Comparison of ENCODE assay signal across 19 cellular contexts in genomic region chr1:197970771-197971170, GRCh38. TPM values are rescaled to one million over a fixed set of nuclear protein-coding genes. Genes with fewer than 3 reads are reported as not detected.
A peak's percentile ranks its signal among the peaks of the same experiment; 100 is the strongest.
DNase-seq lines count a peak whose midpoint lies in the region; ATAC-seq, FAIRE-seq and TF ChIP-seq lines count a peak whose summit lies in the region.
"Had no signal": no experiment of that assay in that cellular context is flagged by ENCODE, and none has a peak within 500 bp of the region (broad histone marks: within the 10 kb centered on the region; RNA-seq: fewer than 3 reads in every experiment).

No MANE protein-coding gene starts in this region.

- no peaks in the 10 kb centered on the region for H3K27me3 Mint-ChIP-seq in WTC11 (ENCODE audit: low read depth)

- peak; percentile 93 for FAIRE-seq in G401.6 (lab: Jason Lieb, UNC)
- FAIRE-seq in islet of Langerhans (lab: Jason Lieb, UNC) = peak; percentile 5
- FAIRE-seq: A549, D721Med, HepG2 had no signal

- TF ChIP-seq CTCF in WTC11 (IDR thresholded peaks at IDR 0.05) = no peak

- POLR2A ChIA-PET in WTC11 (lab: Charles Lee) = no interaction called here

- peaks cover 3% of the 10 kb centered on the region; the same call in 1 of the 2 replicates for H3K4me1 Mint-ChIP-seq in WTC11
- H3K4me1 Mint-ChIP-seq: IgD-negative memory B cell had no signal

- DNase-seq in WTC11 (ENCODE audit: low spot score) = no peak
- DNase-seq in SHP77 (lab: John Stamatoyannopoulos, UW) = no peak
- no peak for DNase-seq in A172 (ENCODE audit: low spot score)
- DNase-seq in DMS53 treated with DMSO at 0.1 percent for 48 hours (lab: John Stamatoyannopoulos, UW; ENCODE audit: unreplicated experiment) = no peak
- DNase-seq: AML-193; Caco-2; CD4-positive, alpha-beta T cell; DMS79; GF-D8; GOT3; H7; HFFc6 had no signal

- H3K9me3 Mint-ChIP-seq in WTC11 = no peaks in the 10 kb centered on the region
- H3K9me3 Mint-ChIP-seq: CD4-positive, alpha-beta T cell; HFFc6 had no signal

- no peak overlapping the region for H3K27ac Mint-ChIP-seq in WTC11
- H3K27ac Mint-ChIP-seq: CD4-positive, alpha-beta T cell; HFFc6; IgD-negative memory B cell had no signal

- H3K4me3 Mint-ChIP-seq in WTC11 = no peak overlapping the region
- H3K4me3 Mint-ChIP-seq: CD4-positive, alpha-beta T cell; HFFc6; IgD-negative memory B cell had no signal

- no peaks in the 10 kb centered on the region for H3K36me3 Mint-ChIP-seq in WTC11
- H3K36me3 Mint-ChIP-seq: IgD-negative memory B cell had no signal

- CTCF ChIA-PET in WTC11 (lab: Charles Lee) = no interaction called here

- no peak for ATAC-seq in WTC11
- ATAC-seq: A549, HCT116, HepG2 had no signal

TF ChIP-seq in WTC11, 78 proteins besides CTCF, POLR2A, EP300 and RAD21:
- TF ChIP-seq ZMAT4 (CRISPR knock-in tag; IDR thresholded peaks at IDR 0.05) (no peak), NR3C1 (CRISPR knock-in tag; conservative IDR thresholded peaks at IDR 0.05; ENCODE audit: low read depth) (no peak), HMGA2 (CRISPR knock-in tag; IDR thresholded peaks at IDR 0.05) (peak; percentile 98; the same call in 1 of the 2 replicates)

RNA-seq across cellular contexts. Expression of gene LHX9, which starts 53.6 kb away (rescaled TPM):
- total RNA-seq in WTC11 (2021) = not detected in 3 replicates
- total RNA-seq in A172 (2014; rRNA removed; shearing (Covaris generic)) = 21.6 and 30.4 TPM in 2 replicates
- total RNA-seq: CD4-positive, alpha-beta T cell; HepG2 had no signal

Comparison
In these comparisons a context has a peak if more than half of its experiments do, and no peak if none do; other contexts are left out.
1. RNA of gene LHX9, which starts 53.6 kb away (total RNA-seq): 21.6 to 30.4 TPM in A172; not detected in WTC11; every median in the first group is over 10 times any median in the second.